8 cellular contexts compared by ENCODE assay signal in the genomic region with DNA sequence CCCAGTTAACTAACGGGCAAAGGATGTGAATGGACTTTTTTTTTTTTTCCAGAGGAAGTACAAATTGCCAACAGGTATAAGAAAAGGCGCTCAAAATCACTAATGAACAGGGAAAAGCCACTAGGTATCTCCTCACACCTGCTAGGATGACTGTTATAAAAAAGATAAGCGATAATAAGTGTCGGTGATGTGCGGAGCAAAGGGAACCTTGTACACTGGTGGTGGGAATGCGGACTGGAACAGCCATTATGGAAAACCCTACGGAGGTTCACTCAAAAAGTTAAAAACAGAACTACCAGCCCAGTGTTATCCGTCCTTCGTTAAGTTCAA. TPM values are rescaled to one million over a fixed set of nuclear protein-coding genes. Genes with fewer than 3 reads are reported as not detected.
DNase-seq lines count a peak whose midpoint lies in the region; ATAC-seq, FAIRE-seq and TF ChIP-seq lines count a peak whose summit lies in the region.

No MANE protein-coding gene starts in this region.

- no peaks in the 10 kb centered on the region for H3K9me3 ChIP-seq in A549

- H3K27ac ChIP-seq in A549 = peak overlapping the region; percentile 90 to 93

- ATAC-seq in A549 (no peak), T-cell (replicated peaks in 1 of 4) (no peak), HG03280 (IDR thresholded peaks at IDR 0.05; ENCODE audit: unreplicated experiment) (no peak), sciatic nerve (no peak), HG03342 (IDR thresholded peaks at IDR 0.05; ENCODE audit: unreplicated experiment) (no peak)
- ATAC-seq in natural killer cell treated with Interleukin-12 subunit alpha and Interleukin-12 subunit beta and Interleukin-15 and Interleukin-18, amount 100 ng/mL, for 72 hours = no peak

- H3K27ac Mint-ChIP-seq in natural killer cell treated with Interleukin-12 subunit alpha and Interleukin-12 subunit beta and Interleukin-15 and Interleukin-18, amount 100 ng/mL, for 72 hours = no peak overlapping the region
- no peak overlapping the region for H3K27ac Mint-ChIP-seq in T-cell

- WGBS in A549 (ENCODE audit: missing lambda C conversion rate) = 88% methylated on average over 9 of the region's 9 CpGs

- peaks cover 8% of the 10 kb centered on the region for H3K9me3 Mint-ChIP-seq in natural killer cell treated with Interleukin-12 subunit alpha and Interleukin-12 subunit beta and Interleukin-15 and Interleukin-18, amount 100 ng/mL, for 72 hours
- H3K9me3 Mint-ChIP-seq in T-cell = no peaks in the 10 kb centered on the region

- no peak for FAIRE-seq in A549 (lab: Jason Lieb, UNC)

- TF ChIP-seq POLR2A in A549 (IDR thresholded peaks at IDR 0.05; ENCODE audit: low read length) = no peak
- TF ChIP-seq POLR2A in NB4 (IDR thresholded peaks at IDR 0.05; ENCODE audit: extremely low read depth, insufficient read length) = no peak

- peak overlapping the region; percentile 91 for H3K4me2 ChIP-seq in A549

- DNase-seq in A549 (ENCODE audit: low read depth in 1 of 2, low spot score in 1 of 2) (no peak), NB4 (ENCODE audit: low read depth) (no peak), epithelial cell of esophagus (ENCODE audit: low read depth) (no peak), T-cell (no peak), sciatic nerve (ENCODE audit: low spot score) (no peak)
- no peak for DNase-seq in natural killer cell treated with Interleukin-12 subunit alpha and Interleukin-12 subunit beta and Interleukin-15 and Interleukin-18, amount 100 ng/mL, for 72 hours (ENCODE audit: low spot score)

- H3K27me3 Mint-ChIP-seq in natural killer cell treated with Interleukin-12 subunit alpha and Interleukin-12 subunit beta and Interleukin-15 and Interleukin-18, amount 100 ng/mL, for 72 hours = peaks cover 19 to 20% of the 10 kb centered on the region in 2 donors
- H3K27me3 Mint-ChIP-seq in T-cell = peaks cover 29 to 32% of the 10 kb centered on the region in 2 donors

- H3K4me3 ChIP-seq in A549 = peak overlapping the region; percentile 84
- peak overlapping the region; percentile 56 for H3K4me3 ChIP-seq in NB4 (ENCODE audit: low read depth, low read length)
- peak overlapping the region; percentile 44 for H3K4me3 ChIP-seq in epithelial cell of esophagus (ENCODE audit: low read length)

- peaks cover 29% of the 10 kb centered on the region for H3K4me1 ChIP-seq in A549

- peaks cover 6% of the 10 kb centered on the region for H3K36me3 Mint-ChIP-seq in natural killer cell treated with Interleukin-12 subunit alpha and Interleukin-12 subunit beta and Interleukin-15 and Interleukin-18, amount 100 ng/mL, for 72 hours
- no peaks in the 10 kb centered on the region for H3K36me3 Mint-ChIP-seq in T-cell

- TF ChIP-seq EP300 in A549 (IDR thresholded peaks at IDR 0.05) = no peak

- H3K4me3 Mint-ChIP-seq in natural killer cell treated with Interleukin-12 subunit alpha and Interleukin-12 subunit beta and Interleukin-15 and Interleukin-18, amount 100 ng/mL, for 72 hours = peak overlapping the region; percentile 17
- peak overlapping the region in 1 of 3 donors; percentile 58 for H3K4me3 Mint-ChIP-seq in T-cell

- intact Hi-C loops in sciatic nerve (cut with DNase I) = no loop called here

- POLR2A ChIA-PET in A549 (lab: Yijun Ruan, JAX) = interaction anchor here (0.6 kb wide), 1 partner anchor 579 kb away, joined by 4 read pairs; a partner anchor contains a TSS
- POLR2A ChIA-PET in T-cell (lab: Charles Lee) = no interaction called here

- CTCF ChIA-PET in A549 (lab: Yijun Ruan, JAX) = interaction anchor here (1.1 to 1.4 kb wide), 4 partner anchors 15 to 155 kb away, joined by 3 to 5 read pairs (median 4); no protein-coding TSS in a partner anchor
- CTCF ChIA-PET in T-cell (lab: Charles Lee) = no interaction called here

- no peak for TF ChIP-seq CTCF in A549 (IDR thresholded peaks at IDR 0.05)
- no peak for TF ChIP-seq CTCF in NB4 (IDR thresholded peaks at IDR 0.05; ENCODE audit: low read depth, low read length)
- TF ChIP-seq CTCF in epithelial cell of esophagus (IDR thresholded peaks at IDR 0.05; ENCODE audit: insufficient read depth, low read depth, low read length, missing control alignments) = no peak

- TF ChIP-seq RAD21 in A549 (conservative IDR thresholded peaks at IDR 0.05 in 1 of 2, IDR thresholded peaks at IDR 0.05 in 1 of 2) = no peak

- peaks cover 4 to 15% of the 10 kb centered on the region in 2 donors for H3K4me1 Mint-ChIP-seq in natural killer cell treated with Interleukin-12 subunit alpha and Interleukin-12 subunit beta and Interleukin-15 and Interleukin-18, amount 100 ng/mL, for 72 hours (ENCODE audit: low read depth in 2 of 2)
- peaks cover 9 to 21% (median 15%) of the 10 kb centered on the region in 3 donors for H3K4me1 Mint-ChIP-seq in T-cell

TF ChIP-seq in A549, 52 proteins besides CTCF, POLR2A, EP300 and RAD21:
- TF ChIP-seq EHMT2 (IDR thresholded peaks at IDR 0.05; ENCODE audit: low read depth) (no peak), SMC3 (IDR thresholded peaks at IDR 0.05) (no peak), PHF8 (IDR thresholded peaks at IDR 0.05; ENCODE audit: borderline replicate concordance, low read depth) (no peak), CBX2 (IDR thresholded peaks at IDR 0.05; ENCODE audit: borderline replicate concordance, low read depth) (no peak), MYC (IDR thresholded peaks at IDR 0.05; ENCODE audit: borderline replicate concordance, low read length) (no peak), FOXS1 (CRISPR knock-in tag; IDR thresholded peaks at IDR 0.05) (no peak), HOXB13 (CRISPR knock-in tag; IDR thresholded peaks at IDR 0.05; ENCODE audit: low read depth) (no peak), HOXA7 (CRISPR knock-in tag; IDR thresholded peaks at IDR 0.05) (no peak), CEBPB (IDR thresholded peaks at IDR 0.05) (no peak), CBX8 (IDR thresholded peaks at IDR 0.05) (no peak), ZC3H11A (IDR thresholded peaks at IDR 0.05) (no peak), MAZ (IDR thresholded peaks at IDR 0.05; ENCODE audit: borderline replicate concordance, low read depth, low read length) (no peak)
- TF ChIP-seq, protein P1, sequence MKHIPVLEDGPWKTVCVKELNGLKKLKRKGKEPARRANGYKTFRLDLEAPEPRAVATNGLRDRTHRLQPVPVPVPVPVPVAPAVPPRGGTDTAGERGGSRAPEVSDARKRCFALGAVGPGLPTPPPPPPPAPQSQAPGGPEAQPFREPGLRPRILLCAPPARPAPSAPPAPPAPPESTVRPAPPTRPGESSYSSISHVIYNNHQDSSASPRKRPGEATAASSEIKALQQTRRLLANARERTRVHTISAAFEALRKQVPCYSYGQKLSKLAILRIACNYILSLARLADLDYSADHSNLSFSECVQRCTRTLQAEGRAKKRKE (CRISPR knock-in tag; IDR thresholded peaks at IDR 0.05; ENCODE audit: low read depth) = no peak
- TF ChIP-seq, protein P2, sequence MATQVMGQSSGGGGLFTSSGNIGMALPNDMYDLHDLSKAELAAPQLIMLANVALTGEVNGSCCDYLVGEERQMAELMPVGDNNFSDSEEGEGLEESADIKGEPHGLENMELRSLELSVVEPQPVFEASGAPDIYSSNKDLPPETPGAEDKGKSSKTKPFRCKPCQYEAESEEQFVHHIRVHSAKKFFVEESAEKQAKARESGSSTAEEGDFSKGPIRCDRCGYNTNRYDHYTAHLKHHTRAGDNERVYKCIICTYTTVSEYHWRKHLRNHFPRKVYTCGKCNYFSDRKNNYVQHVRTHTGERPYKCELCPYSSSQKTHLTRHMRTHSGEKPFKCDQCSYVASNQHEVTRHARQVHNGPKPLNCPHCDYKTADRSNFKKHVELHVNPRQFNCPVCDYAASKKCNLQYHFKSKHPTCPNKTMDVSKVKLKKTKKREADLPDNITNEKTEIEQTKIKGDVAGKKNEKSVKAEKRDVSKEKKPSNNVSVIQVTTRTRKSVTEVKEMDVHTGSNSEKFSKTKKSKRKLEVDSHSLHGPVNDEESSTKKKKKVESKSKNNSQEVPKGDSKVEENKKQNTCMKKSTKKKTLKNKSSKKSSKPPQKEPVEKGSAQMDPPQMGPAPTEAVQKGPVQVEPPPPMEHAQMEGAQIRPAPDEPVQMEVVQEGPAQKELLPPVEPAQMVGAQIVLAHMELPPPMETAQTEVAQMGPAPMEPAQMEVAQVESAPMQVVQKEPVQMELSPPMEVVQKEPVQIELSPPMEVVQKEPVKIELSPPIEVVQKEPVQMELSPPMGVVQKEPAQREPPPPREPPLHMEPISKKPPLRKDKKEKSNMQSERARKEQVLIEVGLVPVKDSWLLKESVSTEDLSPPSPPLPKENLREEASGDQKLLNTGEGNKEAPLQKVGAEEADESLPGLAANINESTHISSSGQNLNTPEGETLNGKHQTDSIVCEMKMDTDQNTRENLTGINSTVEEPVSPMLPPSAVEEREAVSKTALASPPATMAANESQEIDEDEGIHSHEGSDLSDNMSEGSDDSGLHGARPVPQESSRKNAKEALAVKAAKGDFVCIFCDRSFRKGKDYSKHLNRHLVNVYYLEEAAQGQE (IDR thresholded peaks at IDR 0.05) = no peak
- TF ChIP-seq, protein P3, sequence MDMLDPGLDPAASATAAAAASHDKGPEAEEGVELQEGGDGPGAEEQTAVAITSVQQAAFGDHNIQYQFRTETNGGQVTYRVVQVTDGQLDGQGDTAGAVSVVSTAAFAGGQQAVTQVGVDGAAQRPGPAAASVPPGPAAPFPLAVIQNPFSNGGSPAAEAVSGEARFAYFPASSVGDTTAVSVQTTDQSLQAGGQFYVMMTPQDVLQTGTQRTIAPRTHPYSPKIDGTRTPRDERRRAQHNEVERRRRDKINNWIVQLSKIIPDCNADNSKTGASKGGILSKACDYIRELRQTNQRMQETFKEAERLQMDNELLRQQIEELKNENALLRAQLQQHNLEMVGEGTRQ (IDR thresholded peaks at IDR 0.05) = no peak
TF ChIP-seq in A549: peak in this region for 0.

RNA-seq across cellular contexts. Expression of a gene that starts 0.8 kb away (rescaled TPM):
- polyA plus RNA-seq in A549 (2011; rRNA removed) (43.9 and 49.4 TPM in 2 replicates), A549 (2017; fragmentation: RNase III; extraction: RNeasy Plus Mini Kit Qiagen cat#74134 plus additional on column Dnase treatment) (30.1 to 34.2 TPM (median 31.0 TPM) in 3 replicates)
- 20.8 and 24.1 TPM in 2 replicates for polyA plus RNA-seq in A549 (2012; cell fraction: cytosol; rRNA removed)
- polyA plus RNA-seq in A549 (2012; cell fraction: nucleus; rRNA removed) = 7.1 and 7.8 TPM in 2 replicates
- polyA minus RNA-seq in A549 (2011; rRNA and poly(A)+ RNA removed) = 7.1 and 8.8 TPM in 2 replicates
- total RNA-seq in natural killer cell treated with Interleukin-12 subunit alpha and Interleukin-12 subunit beta and Interleukin-15 and Interleukin-18, amount 100 ng/mL, for 72 hours = 1 to 10 TPM; 2.3 to 2.5 TPM
- total RNA-seq in T-cell (under 1 TPM; 0.22 to 0.73 (median 0.38) TPM), sciatic nerve (21.3 TPM)

RNA-seq across cellular contexts. Expression of a gene that starts 55.9 kb away (rescaled TPM):
- polyA plus RNA-seq in A549 (2011; rRNA removed) (not detected in 2 replicates), A549 (2017; fragmentation: RNase III; extraction: RNeasy Plus Mini Kit Qiagen cat#74134 plus additional on column Dnase treatment) (not detected in 3 replicates)
- polyA plus RNA-seq in A549 (2012; cell fraction: cytosol; rRNA removed) = not detected in 2 replicates
- polyA plus RNA-seq in A549 (2012; cell fraction: nucleus; rRNA removed) = not detected in 2 replicates
- not detected in 2 replicates for polyA minus RNA-seq in A549 (2011; rRNA and poly(A)+ RNA removed)
- total RNA-seq in natural killer cell treated with Interleukin-12 subunit alpha and Interleukin-12 subunit beta and Interleukin-15 and Interleukin-18, amount 100 ng/mL, for 72 hours = not detected
- total RNA-seq in T-cell (not detected), sciatic nerve (0.31 TPM)
